ENCODE assay signal across 1 cellular context in genomic region chr4:80058740-80059139, GRCh38.
TF ChIP-seq lines count a peak whose summit lies in the region.

No MANE protein-coding gene starts in this region.

TF ChIP-seq in GM12878, 131 proteins besides CTCF, POLR2A, EP300 and RAD21 (continued from another document and continues in another):
- TF ChIP-seq USF1 (IDR thresholded peaks at IDR 0.05; ENCODE audit: borderline replicate concordance, extremely low read length, insufficient read depth, low read depth, low read length) (no peak), CREB1 (IDR thresholded peaks at IDR 0.05; ENCODE audit: low read depth) (peak; percentile 80), STAT1 (conservative IDR thresholded peaks at IDR 0.05) (no peak), CBX3 (IDR thresholded peaks at IDR 0.05; ENCODE audit: borderline replicate concordance, low read depth) (no peak), BACH1 (IDR thresholded peaks at IDR 0.05; ENCODE audit: borderline replicate concordance) (peak; percentile 98), TCF3 (IDR thresholded peaks at IDR 0.05; ENCODE audit: borderline replicate concordance, insufficient read depth, low read depth, low read length) (peak; percentile 72; the same call in 1 of the 2 replicates), SMAD5 (IDR thresholded peaks at IDR 0.05; ENCODE audit: low read depth) (no peak), YBX1 (IDR thresholded peaks at IDR 0.05) (no peak), SIN3A (IDR thresholded peaks at IDR 0.05; ENCODE audit: low read depth, low read length) (no peak), BCL3 (IDR thresholded peaks at IDR 0.05; ENCODE audit: borderline replicate concordance, insufficient read depth, low read depth, low read length, poor library complexity, severe bottlenecking) (no peak), IKZF2 (IDR thresholded peaks at IDR 0.05) (peak; percentile 87 to 90), IRF3 (IDR thresholded peaks at IDR 0.05) (no peak), RELA (IDR thresholded peaks at IDR 0.05; ENCODE audit: borderline replicate concordance, partially characterized antibody) (peak; percentile 56), CREM (IDR thresholded peaks at IDR 0.05; ENCODE audit: low read depth) (peak; percentile 86), MYC (IDR thresholded peaks at IDR 0.05; ENCODE audit: insufficient read depth, insufficient read length, insufficient replicate concordance, low read length, severe bottlenecking) (no peak), PKNOX1 (IDR thresholded peaks at IDR 0.05) (peak; percentile 67), FOS (IDR thresholded peaks at IDR 0.05; ENCODE audit: borderline replicate concordance, extremely low read depth, insufficient read length) (no peak), KDM1A (IDR thresholded peaks at IDR 0.05; ENCODE audit: borderline replicate concordance) (no peak), ASH2L (IDR thresholded peaks at IDR 0.05; ENCODE audit: borderline replicate concordance, low read depth) (no peak), MYB (IDR thresholded peaks at IDR 0.05; ENCODE audit: borderline replicate concordance, low read depth, low read length) (0 out of 2 replicates have a peak, but pooled peaks have one; percentile 28), JUNB (IDR thresholded peaks at IDR 0.05) (peak; percentile 82), TCF12 (IDR thresholded peaks at IDR 0.05; ENCODE audit: low read depth, low read length) (0 out of 2 replicates have a peak, but pooled peaks have one; percentile 19), BMI1 (IDR thresholded peaks at IDR 0.05; ENCODE audit: borderline replicate concordance) (peak; percentile 92), POU2F2 (IDR thresholded peaks at IDR 0.05; ENCODE audit: borderline replicate concordance, low read depth, low read length) (peak; percentile 69; the same call in 1 of the 3 replicates), SUZ12 (IDR thresholded peaks at IDR 0.05; ENCODE audit: unreplicated experiment) (no peak), ZBTB33 (IDR thresholded peaks at IDR 0.05) (no peak), ZNF217 (IDR thresholded peaks at IDR 0.05) (peak; percentile 22; the same call in 1 of the 2 replicates), RFX5 (IDR thresholded peaks at IDR 0.05; ENCODE audit: low read depth, low read length) (no peak), TARDBP (IDR thresholded peaks at IDR 0.05; ENCODE audit: borderline replicate concordance) (no peak), CEBPB (IDR thresholded peaks at IDR 0.05; ENCODE audit: borderline replicate concordance in 1 of 2, low read depth in 2 of 2, low read length in 2 of 2) (peak in 1 of 2 experiments; percentile 52; a peak in 1 of 4 replicates), BCLAF1 (IDR thresholded peaks at IDR 0.05) (no peak), CEBPZ (IDR thresholded peaks at IDR 0.05; ENCODE audit: low read depth, low read length) (no peak), E4F1 (IDR thresholded peaks at IDR 0.05; ENCODE audit: borderline replicate concordance, partially characterized antibody) (no peak), E2F4 (IDR thresholded peaks at IDR 0.05; ENCODE audit: low read depth, low read length) (no peak), IRF5 (IDR thresholded peaks at IDR 0.05; ENCODE audit: borderline replicate concordance) (no peak)
